In the genomic region with DNA sequence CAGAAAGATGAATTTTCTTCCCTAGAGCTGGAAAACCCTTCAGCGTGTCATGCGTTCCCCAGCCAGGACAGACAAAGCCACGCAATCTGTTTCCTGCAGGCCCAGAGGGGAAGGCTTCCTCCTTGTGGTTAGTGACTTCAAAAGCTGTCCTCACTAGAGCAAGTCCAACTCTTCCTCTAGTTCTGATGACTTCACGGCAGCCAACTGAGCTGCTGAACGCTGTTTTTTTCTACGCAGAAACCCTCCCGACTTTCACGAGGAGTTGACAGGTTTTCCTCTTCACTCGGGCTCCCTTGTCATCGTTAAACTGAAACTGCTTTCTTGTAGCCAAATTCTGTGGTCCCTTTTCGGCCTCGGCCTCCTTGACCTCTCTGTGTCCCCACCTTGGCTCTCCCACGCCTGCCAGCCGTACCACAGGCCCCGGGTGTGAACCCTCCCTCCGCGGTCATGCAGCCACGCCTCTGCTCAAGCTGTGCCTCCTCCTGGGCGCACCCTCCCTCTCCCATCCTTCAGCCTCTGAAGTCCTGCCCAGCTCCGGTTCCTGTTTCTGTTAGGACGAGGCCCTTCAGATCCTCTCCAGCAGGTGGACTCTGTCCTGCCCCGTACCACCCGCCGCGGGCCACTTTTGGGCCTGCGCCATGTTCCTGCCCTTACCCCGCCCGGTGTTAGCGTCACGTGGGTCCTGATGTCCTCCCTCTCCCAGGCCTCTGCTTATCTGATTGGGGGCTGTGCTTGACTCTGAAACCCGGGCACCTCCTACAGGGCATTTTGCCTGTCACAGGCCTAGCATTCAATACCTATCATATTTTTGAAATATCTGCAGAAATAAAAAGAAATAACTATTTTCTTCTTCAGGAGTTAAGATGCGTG, we compare ENCODE assay signal across 1 cellular context.
TF ChIP-seq lines count a peak whose summit lies in the region.

No MANE protein-coding gene starts in this region.

TF ChIP-seq in GM12878, 131 proteins besides CTCF, POLR2A, EP300 and RAD21 (continued from another document and continues in another):
- TF ChIP-seq, protein P1, sequence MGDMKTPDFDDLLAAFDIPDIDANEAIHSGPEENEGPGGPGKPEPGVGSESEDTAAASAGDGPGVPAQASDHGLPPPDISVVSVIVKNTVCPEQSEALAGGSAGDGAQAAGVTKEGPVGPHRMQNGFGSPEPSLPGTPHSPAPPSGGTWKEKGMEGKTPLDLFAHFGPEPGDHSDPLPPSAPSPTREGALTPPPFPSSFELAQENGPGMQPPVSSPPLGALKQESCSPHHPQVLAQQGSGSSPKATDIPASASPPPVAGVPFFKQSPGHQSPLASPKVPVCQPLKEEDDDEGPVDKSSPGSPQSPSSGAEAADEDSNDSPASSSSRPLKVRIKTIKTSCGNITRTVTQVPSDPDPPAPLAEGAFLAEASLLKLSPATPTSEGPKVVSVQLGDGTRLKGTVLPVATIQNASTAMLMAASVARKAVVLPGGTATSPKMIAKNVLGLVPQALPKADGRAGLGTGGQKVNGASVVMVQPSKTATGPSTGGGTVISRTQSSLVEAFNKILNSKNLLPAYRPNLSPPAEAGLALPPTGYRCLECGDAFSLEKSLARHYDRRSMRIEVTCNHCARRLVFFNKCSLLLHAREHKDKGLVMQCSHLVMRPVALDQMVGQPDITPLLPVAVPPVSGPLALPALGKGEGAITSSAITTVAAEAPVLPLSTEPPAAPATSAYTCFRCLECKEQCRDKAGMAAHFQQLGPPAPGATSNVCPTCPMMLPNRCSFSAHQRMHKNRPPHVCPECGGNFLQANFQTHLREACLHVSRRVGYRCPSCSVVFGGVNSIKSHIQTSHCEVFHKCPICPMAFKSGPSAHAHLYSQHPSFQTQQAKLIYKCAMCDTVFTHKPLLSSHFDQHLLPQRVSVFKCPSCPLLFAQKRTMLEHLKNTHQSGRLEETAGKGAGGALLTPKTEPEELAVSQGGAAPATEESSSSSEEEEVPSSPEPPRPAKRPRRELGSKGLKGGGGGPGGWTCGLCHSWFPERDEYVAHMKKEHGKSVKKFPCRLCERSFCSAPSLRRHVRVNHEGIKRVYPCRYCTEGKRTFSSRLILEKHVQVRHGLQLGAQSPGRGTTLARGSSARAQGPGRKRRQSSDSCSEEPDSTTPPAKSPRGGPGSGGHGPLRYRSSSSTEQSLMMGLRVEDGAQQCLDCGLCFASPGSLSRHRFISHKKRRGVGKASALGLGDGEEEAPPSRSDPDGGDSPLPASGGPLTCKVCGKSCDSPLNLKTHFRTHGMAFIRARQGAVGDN (IDR thresholded peaks at IDR 0.05) = peak; percentile 84
- peak; percentile 34 to 50; a peak in 2 of 4 replicates for TF ChIP-seq SRF (IDR thresholded peaks at IDR 0.05; ENCODE audit: low read depth in 2 of 2, low read length in 2 of 2)
- TF ChIP-seq GABPA (IDR thresholded peaks at IDR 0.05; ENCODE audit: low read depth) = no peak
- TF ChIP-seq PML (IDR thresholded peaks at IDR 0.05; ENCODE audit: low read length) = peak; percentile 40; the same call in 1 of the 2 replicates
- TF ChIP-seq, protein P2, sequence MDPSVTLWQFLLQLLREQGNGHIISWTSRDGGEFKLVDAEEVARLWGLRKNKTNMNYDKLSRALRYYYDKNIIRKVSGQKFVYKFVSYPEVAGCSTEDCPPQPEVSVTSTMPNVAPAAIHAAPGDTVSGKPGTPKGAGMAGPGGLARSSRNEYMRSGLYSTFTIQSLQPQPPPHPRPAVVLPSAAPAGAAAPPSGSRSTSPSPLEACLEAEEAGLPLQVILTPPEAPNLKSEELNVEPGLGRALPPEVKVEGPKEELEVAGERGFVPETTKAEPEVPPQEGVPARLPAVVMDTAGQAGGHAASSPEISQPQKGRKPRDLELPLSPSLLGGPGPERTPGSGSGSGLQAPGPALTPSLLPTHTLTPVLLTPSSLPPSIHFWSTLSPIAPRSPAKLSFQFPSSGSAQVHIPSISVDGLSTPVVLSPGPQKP (IDR thresholded peaks at IDR 0.05; ENCODE audit: low read depth, low read length) = no peak
- TF ChIP-seq STAT1 (conservative IDR thresholded peaks at IDR 0.05) = peak; percentile 79; the same call in 1 of the 2 replicates
- TF ChIP-seq, protein P3, sequence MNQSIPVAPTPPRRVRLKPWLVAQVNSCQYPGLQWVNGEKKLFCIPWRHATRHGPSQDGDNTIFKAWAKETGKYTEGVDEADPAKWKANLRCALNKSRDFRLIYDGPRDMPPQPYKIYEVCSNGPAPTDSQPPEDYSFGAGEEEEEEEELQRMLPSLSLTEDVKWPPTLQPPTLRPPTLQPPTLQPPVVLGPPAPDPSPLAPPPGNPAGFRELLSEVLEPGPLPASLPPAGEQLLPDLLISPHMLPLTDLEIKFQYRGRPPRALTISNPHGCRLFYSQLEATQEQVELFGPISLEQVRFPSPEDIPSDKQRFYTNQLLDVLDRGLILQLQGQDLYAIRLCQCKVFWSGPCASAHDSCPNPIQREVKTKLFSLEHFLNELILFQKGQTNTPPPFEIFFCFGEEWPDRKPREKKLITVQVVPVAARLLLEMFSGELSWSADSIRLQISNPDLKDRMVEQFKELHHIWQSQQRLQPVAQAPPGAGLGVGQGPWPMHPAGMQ (IDR thresholded peaks at IDR 0.05; ENCODE audit: borderline replicate concordance) = no peak
- TF ChIP-seq STAT3 (IDR thresholded peaks at IDR 0.05; ENCODE audit: low read depth, low read length) = peak; percentile 77; the same call in 1 of the 2 replicates
- TF ChIP-seq BMI1 (IDR thresholded peaks at IDR 0.05; ENCODE audit: borderline replicate concordance) = no peak
- peak; percentile 88 for TF ChIP-seq IKZF2 (IDR thresholded peaks at IDR 0.05)
- TF ChIP-seq KDM1A (IDR thresholded peaks at IDR 0.05; ENCODE audit: borderline replicate concordance) = no peak
- TF ChIP-seq JUNB (IDR thresholded peaks at IDR 0.05) = peak; percentile 31; the same call in 1 of the 2 replicates
- no peak for TF ChIP-seq BRCA1 (IDR thresholded peaks at IDR 0.05; ENCODE audit: low read depth, low read length)
- TF ChIP-seq RFX5 (IDR thresholded peaks at IDR 0.05; ENCODE audit: low read depth, low read length) = no peak
- TF ChIP-seq ZZZ3 (IDR thresholded peaks at IDR 0.05; ENCODE audit: control insufficient read depth, insufficient read length, low read depth) = no peak
- no peak for TF ChIP-seq SMARCA5 (IDR thresholded peaks at IDR 0.05)
- peak; percentile 75 for TF ChIP-seq NFIC (IDR thresholded peaks at IDR 0.05; ENCODE audit: low read depth, low read length)
- 0 out of 2 replicates have a peak, but pooled peaks have one; percentile 36 for TF ChIP-seq ZNF24 (IDR thresholded peaks at IDR 0.05)
- TF ChIP-seq NFXL1 (IDR thresholded peaks at IDR 0.05; ENCODE audit: borderline replicate concordance) = no peak
- peak; percentile 86; the same call in 1 of the 2 replicates for TF ChIP-seq CBFB (IDR thresholded peaks at IDR 0.05; ENCODE audit: low read depth)
- TF ChIP-seq POU2F2 (IDR thresholded peaks at IDR 0.05; ENCODE audit: borderline replicate concordance, low read depth, low read length) = peak; percentile 96; the same call in 2 of the 3 replicates
- TF ChIP-seq ZSCAN29 (IDR thresholded peaks at IDR 0.05) = peak; percentile 51; the same call in 1 of the 2 replicates
- TF ChIP-seq, protein P4, sequence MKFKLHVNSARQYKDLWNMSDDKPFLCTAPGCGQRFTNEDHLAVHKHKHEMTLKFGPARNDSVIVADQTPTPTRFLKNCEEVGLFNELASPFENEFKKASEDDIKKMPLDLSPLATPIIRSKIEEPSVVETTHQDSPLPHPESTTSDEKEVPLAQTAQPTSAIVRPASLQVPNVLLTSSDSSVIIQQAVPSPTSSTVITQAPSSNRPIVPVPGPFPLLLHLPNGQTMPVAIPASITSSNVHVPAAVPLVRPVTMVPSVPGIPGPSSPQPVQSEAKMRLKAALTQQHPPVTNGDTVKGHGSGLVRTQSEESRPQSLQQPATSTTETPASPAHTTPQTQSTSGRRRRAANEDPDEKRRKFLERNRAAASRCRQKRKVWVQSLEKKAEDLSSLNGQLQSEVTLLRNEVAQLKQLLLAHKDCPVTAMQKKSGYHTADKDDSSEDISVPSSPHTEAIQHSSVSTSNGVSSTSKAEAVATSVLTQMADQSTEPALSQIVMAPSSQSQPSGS (IDR thresholded peaks at IDR 0.05; ENCODE audit: low read length) = no peak; the same call in none of the 2 replicates
- 0 out of 2 replicates have a peak, but pooled peaks have one; percentile 23 for TF ChIP-seq IRF4 (IDR thresholded peaks at IDR 0.05; ENCODE audit: low read depth, low read length)
- no peak for TF ChIP-seq NFYA (IDR thresholded peaks at IDR 0.05; ENCODE audit: borderline replicate concordance, low read depth, low read length)
- TF ChIP-seq ZNF217 (IDR thresholded peaks at IDR 0.05) = peak; percentile 61; the same call in 1 of the 2 replicates
- TF ChIP-seq YY1 (IDR thresholded peaks at IDR 0.05; ENCODE audit: low read depth, low read length) = peak; percentile 89
- TF ChIP-seq RUNX3 (IDR thresholded peaks at IDR 0.05; ENCODE audit: low read length) = peak; percentile 93
- TF ChIP-seq CBX5 (IDR thresholded peaks at IDR 0.05; ENCODE audit: low read depth) = no peak; the same call in 1 of the 2 replicates
- TF ChIP-seq, protein P5, sequence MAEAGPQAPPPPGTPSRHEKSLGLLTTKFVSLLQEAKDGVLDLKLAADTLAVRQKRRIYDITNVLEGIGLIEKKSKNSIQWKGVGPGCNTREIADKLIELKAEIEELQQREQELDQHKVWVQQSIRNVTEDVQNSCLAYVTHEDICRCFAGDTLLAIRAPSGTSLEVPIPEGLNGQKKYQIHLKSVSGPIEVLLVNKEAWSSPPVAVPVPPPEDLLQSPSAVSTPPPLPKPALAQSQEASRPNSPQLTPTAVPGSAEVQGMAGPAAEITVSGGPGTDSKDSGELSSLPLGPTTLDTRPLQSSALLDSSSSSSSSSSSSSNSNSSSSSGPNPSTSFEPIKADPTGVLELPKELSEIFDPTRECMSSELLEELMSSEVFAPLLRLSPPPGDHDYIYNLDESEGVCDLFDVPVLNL (IDR thresholded peaks at IDR 0.05; ENCODE audit: low read depth, low read length) = no peak
- TF ChIP-seq, protein P6, sequence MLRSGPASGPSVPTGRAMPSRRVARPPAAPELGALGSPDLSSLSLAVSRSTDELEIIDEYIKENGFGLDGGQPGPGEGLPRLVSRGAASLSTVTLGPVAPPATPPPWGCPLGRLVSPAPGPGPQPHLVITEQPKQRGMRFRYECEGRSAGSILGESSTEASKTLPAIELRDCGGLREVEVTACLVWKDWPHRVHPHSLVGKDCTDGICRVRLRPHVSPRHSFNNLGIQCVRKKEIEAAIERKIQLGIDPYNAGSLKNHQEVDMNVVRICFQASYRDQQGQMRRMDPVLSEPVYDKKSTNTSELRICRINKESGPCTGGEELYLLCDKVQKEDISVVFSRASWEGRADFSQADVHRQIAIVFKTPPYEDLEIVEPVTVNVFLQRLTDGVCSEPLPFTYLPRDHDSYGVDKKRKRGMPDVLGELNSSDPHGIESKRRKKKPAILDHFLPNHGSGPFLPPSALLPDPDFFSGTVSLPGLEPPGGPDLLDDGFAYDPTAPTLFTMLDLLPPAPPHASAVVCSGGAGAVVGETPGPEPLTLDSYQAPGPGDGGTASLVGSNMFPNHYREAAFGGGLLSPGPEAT (IDR thresholded peaks at IDR 0.05; ENCODE audit: low read depth) = peak; percentile 64; the same call in 1 of the 2 replicates
- TF ChIP-seq, protein P7, sequence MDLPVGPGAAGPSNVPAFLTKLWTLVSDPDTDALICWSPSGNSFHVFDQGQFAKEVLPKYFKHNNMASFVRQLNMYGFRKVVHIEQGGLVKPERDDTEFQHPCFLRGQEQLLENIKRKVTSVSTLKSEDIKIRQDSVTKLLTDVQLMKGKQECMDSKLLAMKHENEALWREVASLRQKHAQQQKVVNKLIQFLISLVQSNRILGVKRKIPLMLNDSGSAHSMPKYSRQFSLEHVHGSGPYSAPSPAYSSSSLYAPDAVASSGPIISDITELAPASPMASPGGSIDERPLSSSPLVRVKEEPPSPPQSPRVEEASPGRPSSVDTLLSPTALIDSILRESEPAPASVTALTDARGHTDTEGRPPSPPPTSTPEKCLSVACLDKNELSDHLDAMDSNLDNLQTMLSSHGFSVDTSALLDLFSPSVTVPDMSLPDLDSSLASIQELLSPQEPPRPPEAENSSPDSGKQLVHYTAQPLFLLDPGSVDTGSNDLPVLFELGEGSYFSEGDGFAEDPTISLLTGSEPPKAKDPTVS (IDR thresholded peaks at IDR 0.05; ENCODE audit: low read depth, low read length) = no peak
- peak; percentile 79; the same call in 1 of the 2 replicates for TF ChIP-seq BACH1 (IDR thresholded peaks at IDR 0.05; ENCODE audit: borderline replicate concordance)
- TF ChIP-seq FOXK2 (IDR thresholded peaks at IDR 0.05) = peak; percentile 69
- no peak for TF ChIP-seq POLR2AphosphoS2 (IDR thresholded peaks at IDR 0.05; ENCODE audit: low read depth, low read length)
- TF ChIP-seq SUPT20H (IDR thresholded peaks at IDR 0.05; ENCODE audit: borderline replicate concordance, control insufficient read depth, low read depth, low read length) = no peak
- TF ChIP-seq, protein P8, sequence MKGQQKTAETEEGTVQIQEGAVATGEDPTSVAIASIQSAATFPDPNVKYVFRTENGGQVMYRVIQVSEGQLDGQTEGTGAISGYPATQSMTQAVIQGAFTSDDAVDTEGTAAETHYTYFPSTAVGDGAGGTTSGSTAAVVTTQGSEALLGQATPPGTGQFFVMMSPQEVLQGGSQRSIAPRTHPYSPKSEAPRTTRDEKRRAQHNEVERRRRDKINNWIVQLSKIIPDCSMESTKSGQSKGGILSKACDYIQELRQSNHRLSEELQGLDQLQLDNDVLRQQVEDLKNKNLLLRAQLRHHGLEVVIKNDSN (IDR thresholded peaks at IDR 0.05; ENCODE audit: borderline replicate concordance, extremely low read length, insufficient read depth, low read depth, low read length) = peak; percentile 90
- no peak for TF ChIP-seq TAF1 (IDR thresholded peaks at IDR 0.05; ENCODE audit: borderline replicate concordance, low read depth, low read length)
- TF ChIP-seq, protein P9, sequence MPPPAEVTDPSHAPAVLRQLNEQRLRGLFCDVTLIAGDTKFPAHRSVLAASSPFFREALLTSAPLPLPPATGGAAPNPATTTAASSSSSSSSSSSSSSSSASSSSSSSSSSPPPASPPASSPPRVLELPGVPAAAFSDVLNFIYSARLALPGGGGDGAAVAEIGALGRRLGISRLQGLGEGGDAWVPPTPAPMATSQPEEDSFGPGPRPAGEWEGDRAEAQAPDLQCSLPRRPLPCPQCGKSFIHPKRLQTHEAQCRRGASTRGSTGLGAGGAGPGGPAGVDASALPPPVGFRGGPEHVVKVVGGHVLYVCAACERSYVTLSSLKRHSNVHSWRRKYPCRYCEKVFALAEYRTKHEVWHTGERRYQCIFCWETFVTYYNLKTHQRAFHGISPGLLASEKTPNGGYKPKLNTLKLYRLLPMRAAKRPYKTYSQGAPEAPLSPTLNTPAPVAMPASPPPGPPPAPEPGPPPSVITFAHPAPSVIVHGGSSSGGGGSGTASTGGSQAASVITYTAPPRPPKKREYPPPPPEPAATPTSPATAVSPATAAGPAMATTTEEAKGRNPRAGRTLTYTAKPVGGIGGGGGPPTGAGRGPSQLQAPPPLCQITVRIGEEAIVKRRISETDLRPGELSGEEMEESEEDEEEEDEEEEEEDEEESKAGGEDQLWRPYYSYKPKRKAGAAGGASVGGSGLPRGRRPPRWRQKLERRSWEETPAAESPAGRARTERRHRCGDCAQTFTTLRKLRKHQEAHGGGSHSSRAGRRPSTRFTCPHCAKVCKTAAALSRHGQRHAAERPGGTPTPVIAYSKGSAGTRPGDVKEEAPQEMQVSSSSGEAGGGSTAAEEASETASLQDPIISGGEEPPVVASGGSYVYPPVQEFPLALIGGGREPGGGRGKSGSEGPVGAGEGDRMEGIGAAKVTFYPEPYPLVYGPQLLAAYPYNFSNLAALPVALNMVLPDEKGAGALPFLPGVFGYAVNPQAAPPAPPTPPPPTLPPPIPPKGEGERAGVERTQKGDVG (CRISPR knock-in tag; IDR thresholded peaks at IDR 0.05) = no peak
- TF ChIP-seq MEF2B (IDR thresholded peaks at IDR 0.05; ENCODE audit: partially characterized antibody, poor library complexity, severe bottlenecking) = peak; percentile 68
- TF ChIP-seq NR2C2 (IDR thresholded peaks at IDR 0.05; ENCODE audit: borderline replicate concordance, control insufficient read depth, insufficient read length, low read depth) = no peak
- no peak for TF ChIP-seq RBBP5 (conservative IDR thresholded peaks at IDR 0.05)
- TF ChIP-seq MYB (IDR thresholded peaks at IDR 0.05; ENCODE audit: borderline replicate concordance, low read depth, low read length) = no peak
